Comparison of ENCODE assay signal across 8 cellular contexts in genomic region chr14:102234331-102235264, GRCh38.
A peak's percentile ranks its signal among the peaks of the same experiment; 100 is the strongest.
DNase-seq lines count a peak whose midpoint lies in the region; ATAC-seq, FAIRE-seq and TF ChIP-seq lines count a peak whose summit lies in the region.

No MANE protein-coding gene starts in this region.

- H3K4me1 ChIP-seq in DOHH2 (ENCODE audit: control insufficient read depth, low read length) (peaks cover 20% of the 10 kb centered on the region), endothelial cell of umbilical vein (ENCODE audit: control insufficient read depth, extremely low read depth, insufficient read depth, low read length) (peaks cover 3% of the 10 kb centered on the region), pancreas (no peaks in the 10 kb centered on the region), body of pancreas (peaks cover 11% of the 10 kb centered on the region)

- H3K9me1 ChIP-seq in endothelial cell of umbilical vein (replicated peaks; ENCODE audit: control insufficient read depth, extremely low read depth, insufficient read depth, low read length) = no peaks in the 10 kb centered on the region

- TF ChIP-seq CTCF in DOHH2 (IDR thresholded peaks at IDR 0.05; ENCODE audit: low read depth, low read length, poor library complexity, severe bottlenecking) (no peak), endothelial cell of umbilical vein (IDR thresholded peaks at IDR 0.05; ENCODE audit: extremely low read depth in 1 of 2, insufficient read depth in 1 of 2, low read depth in 1 of 2, low read length in 2 of 2) (no peak), pancreas (IDR thresholded peaks at IDR 0.05) (no peak), body of pancreas (IDR thresholded peaks at IDR 0.05) (no peak)

- H3F3A ChIP-seq in DOHH2 (ENCODE audit: control insufficient read depth, insufficient read depth) = no peaks in the 10 kb centered on the region

- H3K9me3 ChIP-seq in DOHH2 (ENCODE audit: control insufficient read depth, insufficient read depth, low read length) (no peaks in the 10 kb centered on the region), endothelial cell of umbilical vein (replicated peaks; ENCODE audit: control insufficient read depth, insufficient read depth, low read length) (no peaks in the 10 kb centered on the region), pancreas (no peaks in the 10 kb centered on the region), body of pancreas (no peaks in the 10 kb centered on the region)

- BruUV-seq in endothelial cell of umbilical vein (replicated peaks; lab: Mats Ljungman, UMichigan) = no TSS peak

- H3K27ac ChIP-seq in DOHH2 (ENCODE audit: low read depth, low read length) (no peak overlapping the region), endothelial cell of umbilical vein (ENCODE audit: insufficient read depth, low read depth, low read length) (no peak overlapping the region), pancreas (no peak overlapping the region), body of pancreas (no peak overlapping the region)

- H3K4me2 ChIP-seq in DOHH2 (ENCODE audit: low read length) (peak overlapping the region; percentile 47), endothelial cell of umbilical vein (ENCODE audit: insufficient read depth, low read length) (no peak overlapping the region)

- FAIRE-seq in endothelial cell of umbilical vein (lab: Jason Lieb, UNC) = no peak
- FAIRE-seq in pancreas (lab: Jason Lieb, UNC) = no peak

- H4K20me1 ChIP-seq in DOHH2 (ENCODE audit: control insufficient read depth, insufficient read depth, low read depth, low read length) (no peaks in the 10 kb centered on the region), endothelial cell of umbilical vein (replicated peaks; ENCODE audit: control insufficient read depth, extremely low read depth, insufficient read depth, low read length) (no peaks in the 10 kb centered on the region)

- peak; percentile 4 to 28 (median 10) for ATAC-seq in pancreas
- ATAC-seq in GM19328 (IDR thresholded peaks at IDR 0.05; ENCODE audit: unreplicated experiment) = no peak
- ATAC-seq in body of pancreas = no peak

- peak overlapping the region; percentile 84 for H2AFZ ChIP-seq in endothelial cell of umbilical vein (ENCODE audit: low read depth, low read length)

- POLR2A ChIA-PET in endothelial cell of umbilical vein (lab: Charles Lee) = no interaction called here

- peak; percentile 75 for DNase-seq in OCI-M1 (lab: John Stamatoyannopoulos, UW)
- DNase-seq in endothelial cell of umbilical vein (ENCODE audit: low read depth, low spot score) = no peak
- DNase-seq in pancreas = peak in 1 of 6 donors; percentile 53
- no peak for DNase-seq in stimulated activated CD4-positive, alpha-beta T cell treated with anti-CD3 and anti-CD28 coated beads, Interleukin-2, amount 100 ng/mL, for 24 hours
- DNase-seq in body of pancreas = no peak
- DNase-seq in SHP77 treated with DMSO at 0.1 percent for 48 hours (lab: John Stamatoyannopoulos, UW) = no peak

- H3K36me3 ChIP-seq in DOHH2 (ENCODE audit: control insufficient read depth, low read length) (no peaks in the 10 kb centered on the region), endothelial cell of umbilical vein (ENCODE audit: control insufficient read depth in 2 of 2, extremely low read depth in 1 of 2, insufficient read depth in 2 of 2, low read length in 2 of 2) (no peaks in the 10 kb centered on the region), pancreas (peaks cover 0 to 3% (median 0%) of the 10 kb centered on the region in 3 donors), body of pancreas (replicated peaks in 1 of 2; ENCODE audit: insufficient read depth in 1 of 2, low read depth in 2 of 2) (no peaks in the 10 kb centered on the region)

- TF ChIP-seq POLR2A in endothelial cell of umbilical vein (IDR thresholded peaks at IDR 0.05; ENCODE audit: low read depth, low read length) (no peak), body of pancreas (IDR thresholded peaks at IDR 0.05) (no peak)

- CTCF ChIA-PET in endothelial cell of umbilical vein (lab: Charles Lee) = interaction anchor here (1.0 to 1.3 kb wide), 2 partner anchors 71 to 80 kb away, joined by 3 to 5 read pairs; partner anchors contain the start of gene MOK

- H3K79me2 ChIP-seq in DOHH2 (ENCODE audit: control insufficient read depth, low read length) (no peaks in the 10 kb centered on the region), endothelial cell of umbilical vein (ENCODE audit: control insufficient read depth, insufficient read depth, low read length) (no peaks in the 10 kb centered on the region)

- intact Hi-C loops in endothelial cell of umbilical vein (cut with micrococcal nuclease) = loop anchor here (1.0 to 10.0 kb wide), 2 partner anchors 80 to 280 kb away; no protein-coding TSS in a partner anchor
- intact Hi-C loops in pancreas (cut with DNase I) = loop anchor here (2.0 to 5.0 kb wide), 2 partner anchors 78 to 80 kb away; no protein-coding TSS in a partner anchor
- intact Hi-C loops in body of pancreas (cut with DNase I) = loop anchor here (5.0 kb wide), 1 partner anchor 78 kb away; no protein-coding TSS in a partner anchor

- dilution Hi-C loops in endothelial cell of umbilical vein (cut with MboI; ENCODE audit: extremely low pct_ligation_motif_present, low sequenced_read_pairs) = no loop called here

- peaks cover 23% of the 10 kb centered on the region for H3K27me3 ChIP-seq in DOHH2 (ENCODE audit: control insufficient read depth, low read length)
- H3K27me3 ChIP-seq in endothelial cell of umbilical vein (ENCODE audit: control insufficient read depth in 2 of 2, insufficient read depth in 2 of 2, low read length in 2 of 2) = no peaks in the 10 kb centered on the region
- H3K27me3 ChIP-seq in pancreas = no peaks in the 10 kb centered on the region
- no peaks in the 10 kb centered on the region for H3K27me3 ChIP-seq in body of pancreas

- no peak overlapping the region for H3K9ac ChIP-seq in endothelial cell of umbilical vein (replicated peaks; ENCODE audit: extremely low read depth, insufficient read depth, low read length)

- no peaks in the 10 kb centered on the region for H3K9me2 ChIP-seq in DOHH2 (replicated peaks; ENCODE audit: control insufficient read depth, low read length)

- peak overlapping the region; percentile 41 for H3K4me3 ChIP-seq in DOHH2 (ENCODE audit: low read length)
- no peak overlapping the region for H3K4me3 ChIP-seq in endothelial cell of umbilical vein (replicated peaks in 1 of 3; ENCODE audit: insufficient read depth in 1 of 3, low read depth in 1 of 3, low read length in 3 of 3)
- peak overlapping the region in 1 of 4 donors; percentile 10 for H3K4me3 ChIP-seq in pancreas
- no peak overlapping the region for H3K4me3 ChIP-seq in body of pancreas

- WGBS in pancreas, 2 donors = 60 to 71% methylated on average over 34 of the region's 34 CpGs
- 61 to 65% methylated on average over 34 of the region's 34 CpGs for WGBS in body of pancreas, 2 donors

TF ChIP-seq in endothelial cell of umbilical vein, 7 proteins besides CTCF, POLR2A, EP300 and RAD21:
- no peak for TF ChIP-seq JUN (IDR thresholded peaks at IDR 0.05; ENCODE audit: borderline replicate concordance, insufficient read depth, insufficient read length, low read depth)
- TF ChIP-seq GATA2 (IDR thresholded peaks at IDR 0.05; ENCODE audit: insufficient read depth, insufficient read length, low read depth, low read length) = no peak
- TF ChIP-seq MYC (IDR thresholded peaks at IDR 0.05; ENCODE audit: low read depth, low read length) = no peak
- TF ChIP-seq MAX (IDR thresholded peaks at IDR 0.05; ENCODE audit: insufficient read depth, insufficient read length) = no peak
- TF ChIP-seq FOS (IDR thresholded peaks at IDR 0.05; ENCODE audit: borderline replicate concordance, insufficient read depth, low read length) = no peak
- no peak for TF ChIP-seq EZH2 (IDR thresholded peaks at IDR 0.05; ENCODE audit: borderline replicate concordance, low read depth, low read length, severe bottlenecking)
- no peak for TF ChIP-seq POLR2AphosphoS5 (IDR thresholded peaks at IDR 0.05; ENCODE audit: insufficient read depth, low read depth, low read length)
TF ChIP-seq in endothelial cell of umbilical vein: peak in this region for 0.

Comparison
In these comparisons a context has a peak if more than half of its experiments do, and no peak if none do; other contexts are left out.
1. ATAC-seq: peak in pancreas (4 of 4); none in GM19328 (single experiment) and body of pancreas (single experiment).